9 cellular contexts compared by ENCODE assay signal in genomic region chr7:150520145-150520544, GRCh38. TPM values are rescaled to one million over a fixed set of nuclear protein-coding genes. Genes with fewer than 3 reads are reported as not detected.
A peak's percentile ranks its signal among the peaks of the same experiment; 100 is the strongest.
DNase-seq lines count a peak whose midpoint lies in the region; ATAC-seq and TF ChIP-seq lines count a peak whose summit lies in the region.
"Had no signal": no experiment of that assay in that cellular context is flagged by ENCODE, and none has a peak within 500 bp of the region (broad histone marks: within the 10 kb centered on the region; RNA-seq: fewer than 3 reads in every experiment).

No MANE protein-coding gene starts in this region.

- CTCF ChIA-PET in CD8-positive, alpha-beta T cell (lab: Charles Lee): interaction anchor here (0.9 to 12.1 kb wide), 13 partner anchors 9 to 237 kb away, joined by 3 to 192 read pairs (median 5); partner anchors contain the start of genes GIMAP1, GIMAP4, GIMAP6 and GIMAP8

- no peak for TF ChIP-seq CTCF in CD8-positive, alpha-beta T cell (IDR thresholded peaks at IDR 0.05)

- peaks cover 44% of the 10 kb centered on the region for H3K4me1 Mint-ChIP-seq in CD8-positive, alpha-beta T cell (ENCODE audit: low read depth)
- H3K4me1 Mint-ChIP-seq in T-helper 17 cell: peaks cover 18% of the 10 kb centered on the region
- H3K4me1 Mint-ChIP-seq in activated naive CD8-positive, alpha-beta T cell treated with anti-CD3 and anti-CD28 coated beads, Interleukin-2, amount 50 U/mL, for 24 hours: peaks cover 61% of the 10 kb centered on the region
- H3K4me1 Mint-ChIP-seq: nephron progenitor cell had no signal

- H3K27ac ChIP-seq in CD8-positive, alpha-beta T cell (ENCODE audit: low read depth, low read length): peak overlapping the region; percentile 58
- H3K27ac ChIP-seq in rectal smooth muscle tissue (ENCODE audit: low read depth, low read length): no peak overlapping the region

- H3K27me3 ChIP-seq in CD8-positive, alpha-beta T cell (ENCODE audit: insufficient read depth, low read length): no peaks in the 10 kb centered on the region
- no peaks in the 10 kb centered on the region for H3K27me3 ChIP-seq in rectal smooth muscle tissue (ENCODE audit: control insufficient read depth, insufficient read depth, low read length)

- peak overlapping the region; percentile 91 for H3K27ac Mint-ChIP-seq in CD8-positive, alpha-beta T cell
- peak overlapping the region; percentile 94 for H3K27ac Mint-ChIP-seq in T-helper 17 cell
- peak overlapping the region; percentile 98 for H3K27ac Mint-ChIP-seq in activated naive CD8-positive, alpha-beta T cell treated with anti-CD3 and anti-CD28 coated beads, Interleukin-2, amount 50 U/mL, for 24 hours
- H3K27ac Mint-ChIP-seq: nephron progenitor cell had no signal

- intact Hi-C loops in CD8-positive, alpha-beta T cell (cut with DNase I, micrococcal nuclease): no loop called here

- H3K36me3 ChIP-seq in CD8-positive, alpha-beta T cell (ENCODE audit: insufficient read depth, low read length): peaks cover 24% of the 10 kb centered on the region
- H3K36me3 ChIP-seq in rectal smooth muscle tissue (ENCODE audit: control insufficient read depth, insufficient read depth, low read length): peaks cover 4% of the 10 kb centered on the region

- H3K4me1 ChIP-seq in CD8-positive, alpha-beta T cell (ENCODE audit: insufficient read depth, low read length): peaks cover 12% of the 10 kb centered on the region
- H3K4me1 ChIP-seq in rectal smooth muscle tissue (ENCODE audit: control insufficient read depth, insufficient read depth, low read length): no peaks in the 10 kb centered on the region

- H3K27me3 Mint-ChIP-seq in CD8-positive, alpha-beta T cell (ENCODE audit: low read depth): no peaks in the 10 kb centered on the region
- H3K27me3 Mint-ChIP-seq in T-helper 17 cell: no peaks in the 10 kb centered on the region
- no peaks in the 10 kb centered on the region for H3K27me3 Mint-ChIP-seq in activated naive CD8-positive, alpha-beta T cell treated with anti-CD3 and anti-CD28 coated beads, Interleukin-2, amount 50 U/mL, for 24 hours

- peak; percentile 27 for ATAC-seq in CD8-positive, alpha-beta T cell
- peak; percentile 25 for ATAC-seq in T-helper 17 cell
- peak; percentile 27 for ATAC-seq in activated naive CD8-positive, alpha-beta T cell treated with anti-CD3 and anti-CD28 coated beads, Interleukin-2, amount 50 U/mL, for 24 hours

- POLR2A ChIA-PET in CD8-positive, alpha-beta T cell (lab: Charles Lee): interaction anchor here (0.8 to 22.3 kb wide), 18 partner anchors 8 to 236 kb away, joined by 3 to 483 read pairs (median 8); partner anchors contain the start of genes GIMAP1, GIMAP2, GIMAP4 and GIMAP5

- H3K9ac ChIP-seq in rectal smooth muscle tissue (ENCODE audit: low read length): no peak overlapping the region

- peak overlapping the region; percentile 58 for H3K4me3 ChIP-seq in CD8-positive, alpha-beta T cell (ENCODE audit: low read depth, low read length)
- peak overlapping the region; percentile 29 for H3K4me3 ChIP-seq in rectal smooth muscle tissue (ENCODE audit: low read length)

- peaks cover 78% of the 10 kb centered on the region for H3K36me3 Mint-ChIP-seq in CD8-positive, alpha-beta T cell
- H3K36me3 Mint-ChIP-seq in T-helper 17 cell (ENCODE audit: low read depth): peaks cover 27% of the 10 kb centered on the region
- peaks cover 12% of the 10 kb centered on the region for H3K36me3 Mint-ChIP-seq in activated naive CD8-positive, alpha-beta T cell treated with anti-CD3 and anti-CD28 coated beads, Interleukin-2, amount 50 U/mL, for 24 hours (ENCODE audit: low read depth)

- peaks cover 10% of the 10 kb centered on the region for H3K9me3 Mint-ChIP-seq in CD8-positive, alpha-beta T cell
- H3K9me3 Mint-ChIP-seq in activated naive CD8-positive, alpha-beta T cell treated with anti-CD3 and anti-CD28 coated beads, Interleukin-2, amount 50 U/mL, for 24 hours: no peaks in the 10 kb centered on the region
- H3K9me3 Mint-ChIP-seq: nephron progenitor cell had no signal

- peak in 5 of 7 experiments; percentile 9 to 75 (median 25) for DNase-seq in CD8-positive, alpha-beta T cell
- no peak for DNase-seq in T-helper 17 cell
- no peak for DNase-seq in activated naive CD8-positive, alpha-beta T cell treated with anti-CD3 and anti-CD28 coated beads, Interleukin-2, amount 50 U/mL, for 24 hours
- no peak for DNase-seq in Ammon's horn (ENCODE audit: low spot score)
- DNase-seq in T1000 (lab: John Stamatoyannopoulos, UW): no peak
- no peak for DNase-seq in inferior parietal cortex (ENCODE audit: extremely low spot score)
- DNase-seq in kidney tubule cell (ENCODE audit: low spot score): no peak
- DNase-seq: nephron progenitor cell had no signal

- H3K4me3 Mint-ChIP-seq in CD8-positive, alpha-beta T cell: peak overlapping the region; percentile 100
- H3K4me3 Mint-ChIP-seq in T-helper 17 cell: peak overlapping the region; percentile 100
- peak overlapping the region; percentile 98 for H3K4me3 Mint-ChIP-seq in activated naive CD8-positive, alpha-beta T cell treated with anti-CD3 and anti-CD28 coated beads, Interleukin-2, amount 50 U/mL, for 24 hours
- H3K4me3 Mint-ChIP-seq: nephron progenitor cell had no signal

- H3K9me3 ChIP-seq in CD8-positive, alpha-beta T cell (ENCODE audit: low read length): peaks cover 4% of the 10 kb centered on the region
- H3K9me3 ChIP-seq in T-helper 17 cell (ENCODE audit: control insufficient read depth, low read length, poor library complexity, severe bottlenecking): no peaks in the 10 kb centered on the region

RNA-seq across cellular contexts. Expression of gene GIMAP7, which starts 5.5 kb away (rescaled TPM):
- 10 to 100 TPM; 21.2 to 29.7 TPM for total RNA-seq in CD8-positive, alpha-beta T cell
- 10 to 100 TPM; 62.7 to 68.3 TPM for total RNA-seq in T-helper 17 cell

RNA-seq across cellular contexts. Expression of gene GIMAP4, which starts 47.0 kb away (rescaled TPM):
- total RNA-seq in CD8-positive, alpha-beta T cell: 10 to 100 TPM; 11.8 to 13.8 TPM
- total RNA-seq in T-helper 17 cell: 100 to 1,000 TPM in 1 of 2 donors, 10 to 100 TPM in 1; 62.1 to 113 TPM

Comparison
In these comparisons a context has a peak if more than half of its experiments do, and no peak if none do; other contexts are left out.
1. DNase-seq: peak in CD8-positive, alpha-beta T cell (5 of 7); none in T-helper 17 cell (0 of 3), activated naive CD8-positive, alpha-beta T cell treated with anti-CD3 and anti-CD28 coated beads, Interleukin-2, amount 50 U/mL, for 24 hours (single experiment), Ammon's horn (single experiment), T1000 (single experiment), inferior parietal cortex (single experiment) and kidney tubule cell (single experiment).
2. RNA of gene GIMAP4, which starts 47.0 kb away (total RNA-seq): 62.1 to 113 TPM in T-helper 17 cell; 11.8 to 13.8 TPM in CD8-positive, alpha-beta T cell; every median in the first group is over 4 times any median in the second.
3. Peak in every context shown above with its lines, with median percentiles within 50 percentile points of each other: ATAC-seq, H3K27ac Mint-ChIP-seq and H3K4me3 Mint-ChIP-seq.